ENCODE assay signal across 20 cellular contexts in genomic region chr1:96206451-96206850, GRCh38.
DNase-seq lines count a peak whose midpoint lies in the region; ATAC-seq and TF ChIP-seq lines count a peak whose summit lies in the region.
"Had no signal": no experiment of that assay in that cellular context is flagged by ENCODE, and none has a peak within 500 bp of the region (broad histone marks: within the 10 kb centered on the region; RNA-seq: fewer than 3 reads in every experiment).

No MANE protein-coding gene starts in this region.

- H3K4me1 Mint-ChIP-seq in endothelial cell (ENCODE audit: unreplicated experiment): no peaks in the 10 kb centered on the region
- no peaks in the 10 kb centered on the region for H3K4me1 Mint-ChIP-seq in T-helper 2 cell treated with Interferon-gamma antibody and Interleukin-4, amounts not matched to agents 5 μg/mL and 100 μg/mL, for 36 hours (ENCODE audit: low read depth)
- H3K4me1 Mint-ChIP-seq: CD4-positive, CD25-positive, alpha-beta regulatory T cell had no signal

- no peaks in the 10 kb centered on the region for H3K9me3 Mint-ChIP-seq in endothelial cell (ENCODE audit: unreplicated experiment)
- H3K9me3 Mint-ChIP-seq in T-helper 2 cell treated with Interferon-gamma antibody and Interleukin-4, amounts not matched to agents 5 μg/mL and 100 μg/mL, for 36 hours: no peaks in the 10 kb centered on the region

- no peaks in the 10 kb centered on the region for H3K36me3 ChIP-seq in NT2/D1 (ENCODE audit: insufficient read depth, insufficient read length, low read length)

- H3K4me1 ChIP-seq in NT2/D1 (ENCODE audit: insufficient read depth, insufficient read length): no peaks in the 10 kb centered on the region
- H3K4me1 ChIP-seq: Caco-2 had no signal

- no peak for ATAC-seq in GM19395 (IDR thresholded peaks at IDR 0.05; ENCODE audit: unreplicated experiment)
- ATAC-seq: HCT116, PC-3 had no signal

- H3K4me3 ChIP-seq in NT2/D1 (ENCODE audit: insufficient read length, low read depth): no peak overlapping the region

- 0 out of 2 replicates have a peak, but pooled peaks cover 4% of the 10 kb centered on the region for H3K9me3 ChIP-seq in NT2/D1 (ENCODE audit: insufficient read depth, low read length)
- H3K9me3 ChIP-seq: Caco-2 had no signal

- no peaks in the 10 kb centered on the region for H3K36me3 Mint-ChIP-seq in endothelial cell (ENCODE audit: low read depth, unreplicated experiment)
- H3K36me3 Mint-ChIP-seq in T-helper 2 cell treated with Interferon-gamma antibody and Interleukin-4, amounts not matched to agents 5 μg/mL and 100 μg/mL, for 36 hours (ENCODE audit: low read depth): no peaks in the 10 kb centered on the region
- H3K36me3 Mint-ChIP-seq: CD4-positive, CD25-positive, alpha-beta regulatory T cell had no signal

- DNase-seq in COR-L47 (lab: John Stamatoyannopoulos, UW) (peak; percentile 28), NT2/D1 (ENCODE audit: low read depth, low spot score) (peak; percentile 23), hippocampal formation (lab: John Stamatoyannopoulos, UW) (peak; percentile 3 to 19), posterior cingulate gyrus (peak in 8 of 10 donors; percentile 8 to 74 (median 20)), endothelial cell (ENCODE audit: low spot score) (no peak)
- no peak for DNase-seq in T-helper 2 cell treated with Interferon-gamma antibody and Interleukin-4, amounts not matched to agents 5 μg/mL and 100 μg/mL, for 36 hours (ENCODE audit: low spot score)
- DNase-seq: Caco-2; CD4-positive, CD25-positive, alpha-beta regulatory T cell; DND-41; GOT3; KG1; NCI-H1092; NCI-H1694 treated with DMSO at 0.1 percent for 48 hours; NCI-H2227 treated with DMSO at 0.1 percent for 48 hours; NCI-H510A; NCI-H82; PC-3; SHP77 had no signal

- no peak overlapping the region for H3K4me3 Mint-ChIP-seq in endothelial cell (ENCODE audit: unreplicated experiment)
- no peak overlapping the region for H3K4me3 Mint-ChIP-seq in T-helper 2 cell treated with Interferon-gamma antibody and Interleukin-4, amounts not matched to agents 5 μg/mL and 100 μg/mL, for 36 hours
- H3K4me3 Mint-ChIP-seq: CD4-positive, CD25-positive, alpha-beta regulatory T cell had no signal

- peaks cover 44% of the 10 kb centered on the region for H3K27me3 ChIP-seq in NT2/D1 (ENCODE audit: insufficient read depth, insufficient read length)

- no peak overlapping the region for H3K27ac Mint-ChIP-seq in endothelial cell (ENCODE audit: unreplicated experiment)
- no peak overlapping the region for H3K27ac Mint-ChIP-seq in T-helper 2 cell treated with Interferon-gamma antibody and Interleukin-4, amounts not matched to agents 5 μg/mL and 100 μg/mL, for 36 hours
- H3K27ac Mint-ChIP-seq: CD4-positive, CD25-positive, alpha-beta regulatory T cell had no signal

- no peaks in the 10 kb centered on the region for H3K27me3 Mint-ChIP-seq in endothelial cell (ENCODE audit: unreplicated experiment)
- no peaks in the 10 kb centered on the region for H3K27me3 Mint-ChIP-seq in T-helper 2 cell treated with Interferon-gamma antibody and Interleukin-4, amounts not matched to agents 5 μg/mL and 100 μg/mL, for 36 hours (ENCODE audit: low read depth)
- H3K27me3 Mint-ChIP-seq: CD4-positive, CD25-positive, alpha-beta regulatory T cell had no signal

- no peak overlapping the region for H3K9ac ChIP-seq in NT2/D1 (ENCODE audit: insufficient read length, low read depth)

- TF ChIP-seq CTCF in endothelial cell (IDR thresholded peaks at IDR 0.05; ENCODE audit: unreplicated experiment): no peak

- intact Hi-C loops in posterior cingulate gyrus (cut with DNase I): no loop called here

Comparison
In these comparisons a context has a peak if more than half of its experiments do, and no peak if none do; other contexts are left out.
1. DNase-seq: peak in COR-L47 (single experiment), NT2/D1 (single experiment), hippocampal formation (2 of 2) and posterior cingulate gyrus (8 of 10); none in endothelial cell (single experiment) and T-helper 2 cell treated with Interferon-gamma antibody and Interleukin-4, amounts not matched to agents 5 μg/mL and 100 μg/mL, for 36 hours (single experiment).